Comparison of ENCODE assay signal across 8 cellular contexts in genomic region chr12:6554168-6554989, GRCh38. TPM values are rescaled to one million over a fixed set of nuclear protein-coding genes. Genes with fewer than 3 reads are reported as not detected.
DNase-seq lines count a peak whose midpoint lies in the region; ATAC-seq and TF ChIP-seq lines count a peak whose summit lies in the region.

No MANE protein-coding gene starts in this region.

- H3K4me3 ChIP-seq in AG10803 (ENCODE audit: low read length) (peak overlapping the region; percentile 88), neuronal stem cell (ENCODE audit: low read length in 2 of 2) (peak overlapping the region; percentile 98 to 99), upper lobe of right lung (peak overlapping the region; percentile 87)

- peaks cover 21 to 64% of the 10 kb centered on the region in 2 donors for H3K36me3 ChIP-seq in neuronal stem cell (replicated peaks in 1 of 2; ENCODE audit: control insufficient read depth in 2 of 2, insufficient read depth in 2 of 2, low read length in 2 of 2)
- peaks cover 26% of the 10 kb centered on the region for H3K36me3 ChIP-seq in upper lobe of right lung

- H2AK5ac ChIP-seq in neuronal stem cell (ENCODE audit: low read depth, low read length) = no peak overlapping the region

- no peak overlapping the region for H4K91ac ChIP-seq in neuronal stem cell (ENCODE audit: low read depth, low read length, poor library complexity)

- peaks cover 10% of the 10 kb centered on the region for H3K79me1 ChIP-seq in neuronal stem cell (ENCODE audit: low read depth, low read length)

- H2BK120ac ChIP-seq in neuronal stem cell (ENCODE audit: low read depth, low read length) = no peak overlapping the region

- peak overlapping the region; percentile 17 for H3K9ac ChIP-seq in neuronal stem cell (ENCODE audit: low read depth, low read length, poor library complexity)

- peak overlapping the region; percentile 93 for H2AFZ ChIP-seq in neuronal stem cell (ENCODE audit: low read length)

- H3K23ac ChIP-seq in neuronal stem cell (ENCODE audit: low read depth, low read length, poor library complexity) = no peak overlapping the region

- no peak overlapping the region for H4K8ac ChIP-seq in neuronal stem cell (ENCODE audit: low read depth, low read length)

- TF ChIP-seq CTCF in AG10803 (conservative IDR thresholded peaks at IDR 0.05; ENCODE audit: low read length) = peak; percentile 65
- no peak; the same call in 1 of the 2 replicates for TF ChIP-seq CTCF in RWPE1 (conservative IDR thresholded peaks at IDR 0.05; ENCODE audit: low read depth)
- peak; percentile 67 for TF ChIP-seq CTCF in foreskin keratinocyte (conservative IDR thresholded peaks at IDR 0.05)
- TF ChIP-seq CTCF in upper lobe of right lung (IDR thresholded peaks at IDR 0.05) = peak; percentile 61

- POLR2A ChIA-PET in RWPE1 (lab: Yijun Ruan, JAX; ENCODE audit: low non-redundant PET) = no interaction called here

- no peak overlapping the region for H2BK15ac ChIP-seq in neuronal stem cell (ENCODE audit: low read length)

- no peak overlapping the region for H3K14ac ChIP-seq in neuronal stem cell (ENCODE audit: low read length)

- H3K4me1 ChIP-seq in foreskin keratinocyte (peaks cover 13% of the 10 kb centered on the region), neuronal stem cell (ENCODE audit: control insufficient read depth in 2 of 2, insufficient read depth in 1 of 2, low read depth in 1 of 2, low read length in 2 of 2) (peaks cover 7 to 15% of the 10 kb centered on the region in 2 donors), upper lobe of right lung (peaks cover 50% of the 10 kb centered on the region)

- CTCF ChIA-PET in RWPE1 (lab: Yijun Ruan, JAX) = interaction anchor here (1.0 to 1.9 kb wide), 3 partner anchors 12 to 48 kb away, joined by 4 to 8 read pairs (median 6); no protein-coding TSS in a partner anchor

- H3K27me3 ChIP-seq in foreskin keratinocyte = no peaks in the 10 kb centered on the region
- H3K27me3 ChIP-seq in neuronal stem cell (ENCODE audit: control insufficient read depth in 3 of 3, insufficient read depth in 3 of 3, low read depth in 1 of 3, low read length in 3 of 3) = no peaks in the 10 kb centered on the region
- H3K27me3 ChIP-seq in upper lobe of right lung = no peaks in the 10 kb centered on the region

- no CpG with 5 or more reads among the region's 21 CpGs for WGBS in neuronal stem cell (ENCODE audit: extremely low coverage in 2 of 2, insufficient read length in 2 of 2, insufficient replicate concordance in 1 of 2), 2 donors

- H3K4ac ChIP-seq in neuronal stem cell (ENCODE audit: low read length) = no peak overlapping the region

- intact Hi-C loops in upper lobe of right lung (cut with DNase I) = no loop called here

- no peak overlapping the region for H2BK5ac ChIP-seq in neuronal stem cell (ENCODE audit: low read length)

- H3K4me2 ChIP-seq in neuronal stem cell (ENCODE audit: insufficient read depth, low read length, poor library complexity, severe bottlenecking) = peak overlapping the region; percentile 95

- DNase-seq in AG10803 (ENCODE audit: low read depth) = peak; percentile 64
- peak; percentile 63 for DNase-seq in RWPE1 (ENCODE audit: low spot score)
- DNase-seq in activated naive CD4-positive, alpha-beta T cell (lab: John Stamatoyannopoulos, UW) = peak in 3 of 4 experiments; percentile 28 to 62 (median 32)
- DNase-seq in foreskin keratinocyte = no peak
- peak; percentile 79 for DNase-seq in neuronal stem cell (ENCODE audit: low spot score)
- peak; percentile 82 for DNase-seq in upper lobe of right lung

- peak; percentile 41 for ATAC-seq in GM18858 (IDR thresholded peaks at IDR 0.05; ENCODE audit: unreplicated experiment)
- peak; percentile 40 for ATAC-seq in HG03432 (IDR thresholded peaks at IDR 0.05; ENCODE audit: unreplicated experiment)
- peak; percentile 71 for ATAC-seq in foreskin keratinocyte
- ATAC-seq in upper lobe of right lung = peak; percentile 73

- H2BK12ac ChIP-seq in neuronal stem cell (ENCODE audit: low read length) = no peak overlapping the region

- H3K9me3 ChIP-seq in neuronal stem cell (replicated peaks in 1 of 2; ENCODE audit: control insufficient read depth in 2 of 2, insufficient read depth in 1 of 2, low read depth in 1 of 2, low read length in 2 of 2) (no peaks in the 10 kb centered on the region), upper lobe of right lung (no peaks in the 10 kb centered on the region)

- H3K27ac ChIP-seq in RWPE1 = peak overlapping the region; percentile 46
- H3K27ac ChIP-seq in foreskin keratinocyte = no peak overlapping the region
- no peak overlapping the region for H3K27ac ChIP-seq in neuronal stem cell (replicated peaks; ENCODE audit: low read length)
- peak overlapping the region; percentile 77 for H3K27ac ChIP-seq in upper lobe of right lung

- no peak overlapping the region for H3K18ac ChIP-seq in neuronal stem cell (ENCODE audit: low read length)

RNA-seq across cellular contexts. Expression of gene IFFO1, which starts 1.5 kb away (rescaled TPM):
- total RNA-seq in foreskin keratinocyte = 1.7 and 2.7 TPM in 2 replicates
- 2.7 and 5.0 TPM in 2 replicates for polyA plus RNA-seq in foreskin keratinocyte
- 11.5 TPM for polyA plus RNA-seq in neuronal stem cell (2013, experiment 1 of 2)
- 10.5 TPM for polyA plus RNA-seq in neuronal stem cell (2013, experiment 2 of 2)
- total RNA-seq in upper lobe of right lung = 23.5 TPM

RNA-seq across cellular contexts. Expression of gene NOP2, which starts 13.7 kb away (rescaled TPM):
- total RNA-seq in foreskin keratinocyte = 64.2 and 65.6 TPM in 2 replicates
- 46.8 and 61.1 TPM in 2 replicates for polyA plus RNA-seq in foreskin keratinocyte
- 27.0 TPM for polyA plus RNA-seq in neuronal stem cell (2013, experiment 1 of 2)
- polyA plus RNA-seq in neuronal stem cell (2013, experiment 2 of 2) = 24.3 TPM
- 32.2 TPM for total RNA-seq in upper lobe of right lung

RNA-seq across cellular contexts. Expression of gene GAPDH, which starts 20.1 kb away (rescaled TPM):
- 6,442 and 6,736 TPM in 2 replicates for total RNA-seq in foreskin keratinocyte
- polyA plus RNA-seq in foreskin keratinocyte = 7,678 and 8,217 TPM in 2 replicates
- 3,243 TPM for polyA plus RNA-seq in neuronal stem cell (2013, experiment 1 of 2)
- 3,181 TPM for polyA plus RNA-seq in neuronal stem cell (2013, experiment 2 of 2)
- 736 TPM for total RNA-seq in upper lobe of right lung

RNA-seq across cellular contexts. Expression of gene CHD4, which starts 52.8 kb away (rescaled TPM):
- 156 and 174 TPM in 2 replicates for total RNA-seq in foreskin keratinocyte
- polyA plus RNA-seq in foreskin keratinocyte = 90.9 and 98.5 TPM in 2 replicates
- 187 TPM for polyA plus RNA-seq in neuronal stem cell (2013, experiment 1 of 2)
- polyA plus RNA-seq in neuronal stem cell (2013, experiment 2 of 2) = 185 TPM
- total RNA-seq in upper lobe of right lung = 160 TPM

Comparison
In these comparisons a context has a peak if more than half of its experiments do, and no peak if none do; other contexts are left out.
1. DNase-seq: peak in AG10803 (single experiment), RWPE1 (single experiment), activated naive CD4-positive, alpha-beta T cell (3 of 4), neuronal stem cell (single experiment) and upper lobe of right lung (single experiment); none in foreskin keratinocyte (0 of 2).
2. H3K27ac ChIP-seq: peak in RWPE1 (single experiment) and upper lobe of right lung (single experiment); none in foreskin keratinocyte (single experiment) and neuronal stem cell (single experiment).
3. Peak in every context shown above with its lines, with median percentiles within 50 percentile points of each other: H3K4me3 ChIP-seq and ATAC-seq.